8 cellular contexts compared by ENCODE assay signal in genomic region chr1:93708734-93709481, GRCh38. TPM values are rescaled to one million over a fixed set of nuclear protein-coding genes. Genes with fewer than 3 reads are reported as not detected.
DNase-seq lines count a peak whose midpoint lies in the region; ATAC-seq and TF ChIP-seq lines count a peak whose summit lies in the region.

No MANE protein-coding gene starts in this region.

- peaks cover 13% of the 10 kb centered on the region for H3K27me3 Mint-ChIP-seq in activated naive CD4-positive, alpha-beta T cell treated with anti-CD3 and anti-CD28 coated beads for 36 hours (ENCODE audit: low read depth)

- no peaks in the 10 kb centered on the region for H3K36me3 ChIP-seq in thyroid gland
- no peaks in the 10 kb centered on the region for H3K36me3 ChIP-seq in sigmoid colon

- CTCF ChIA-PET in activated naive CD4-positive, alpha-beta T cell treated with anti-CD3 and anti-CD28 coated beads for 36 hours (lab: Charles Lee) = interaction anchor here (0.6 to 1.0 kb wide), 2 partner anchors 70 to 105 kb away, joined by 4 to 5 read pairs; no protein-coding TSS in a partner anchor

- TF ChIP-seq POLR2A in thyroid gland (IDR thresholded peaks at IDR 0.05) = no peak
- TF ChIP-seq POLR2A in sigmoid colon (IDR thresholded peaks at IDR 0.05) = no peak

- peaks cover 27% of the 10 kb centered on the region for H3K4me1 Mint-ChIP-seq in activated naive CD4-positive, alpha-beta T cell treated with anti-CD3 and anti-CD28 coated beads for 36 hours (ENCODE audit: low read depth)

- peak; percentile 13 for DNase-seq in activated naive CD4-positive, alpha-beta T cell treated with anti-CD3 and anti-CD28 coated beads for 36 hours
- no peak for DNase-seq in activated naive CD4-positive, alpha-beta T cell treated with Interleukin-2 at 50 U/mL for 16 hours
- DNase-seq in NOMO-1 (lab: John Stamatoyannopoulos, UW; ENCODE audit: unreplicated experiment in 2 of 2) (peak; percentile 53 to 85), cardiac septum (ENCODE audit: low spot score) (peak; percentile 62), thyroid gland (peak; percentile 36 to 40), sigmoid colon (no peak)

- no peak overlapping the region for H3K27ac Mint-ChIP-seq in activated naive CD4-positive, alpha-beta T cell treated with anti-CD3 and anti-CD28 coated beads for 36 hours

- TF ChIP-seq EP300 in sigmoid colon (IDR thresholded peaks at IDR 0.05) = no peak

- H3K4me3 Mint-ChIP-seq in activated naive CD4-positive, alpha-beta T cell treated with anti-CD3 and anti-CD28 coated beads for 36 hours = no peak overlapping the region

- H3K27ac ChIP-seq in thyroid gland = no peak overlapping the region
- H3K27ac ChIP-seq in sigmoid colon = peak overlapping the region in 2 of 4 donors; percentile 25 to 39

- H3K27me3 ChIP-seq in thyroid gland (no peaks in the 10 kb centered on the region), sigmoid colon (no peaks in the 10 kb centered on the region)

- intact Hi-C loops in activated naive CD4-positive, alpha-beta T cell treated with anti-CD3 and anti-CD28 coated beads for 36 hours (cut with micrococcal nuclease) = loop anchor here (1.0 to 5.0 kb wide), 4 partner anchors 16 to 102 kb away; no protein-coding TSS in a partner anchor
- intact Hi-C loops in cardiac septum (cut with DNase I) (no loop called here), thyroid gland (cut with DNase I) (no loop called here), sigmoid colon (cut with DNase I) (no loop called here)

- peaks cover 36 to 37% of the 10 kb centered on the region in 2 donors for H3K4me1 ChIP-seq in thyroid gland
- peaks cover 0 to 11% (median 3%) of the 10 kb centered on the region in 4 donors for H3K4me1 ChIP-seq in sigmoid colon

- H3K36me3 Mint-ChIP-seq in activated naive CD4-positive, alpha-beta T cell treated with anti-CD3 and anti-CD28 coated beads for 36 hours (ENCODE audit: low read depth) = no peaks in the 10 kb centered on the region

- H3K4me3 ChIP-seq in thyroid gland (replicated peaks in 1 of 3) = no peak overlapping the region
- H3K4me3 ChIP-seq in sigmoid colon = no peak overlapping the region

- no peak for TF ChIP-seq CTCF in thyroid gland (IDR thresholded peaks at IDR 0.05)
- no peak for TF ChIP-seq CTCF in sigmoid colon (IDR thresholded peaks at IDR 0.05)

- ATAC-seq in GM21528 (IDR thresholded peaks at IDR 0.05; ENCODE audit: low FRiP score, unreplicated experiment) (no peak), HG02973 (IDR thresholded peaks at IDR 0.05; ENCODE audit: unreplicated experiment) (no peak)

- WGBS in thyroid gland, 2 donors = 22 to 29% methylated on average over 9 of the region's 9 CpGs
- WGBS in sigmoid colon, 2 donors = 36 to 70% methylated on average over 9 of the region's 9 CpGs

- no peaks in the 10 kb centered on the region for H3K9me3 Mint-ChIP-seq in activated naive CD4-positive, alpha-beta T cell treated with anti-CD3 and anti-CD28 coated beads for 36 hours

- H3K9me3 ChIP-seq in thyroid gland (no peaks in the 10 kb centered on the region), sigmoid colon (no peaks in the 10 kb centered on the region)

RNA-seq across cellular contexts. Expression of gene BCAR3, which starts 27.3 kb away (rescaled TPM):
- total RNA-seq in activated naive CD4-positive, alpha-beta T cell treated with anti-CD3 and anti-CD28 coated beads for 36 hours = under 1 TPM; 0.42 to 0.55 TPM
- total RNA-seq in cardiac septum (6.9 TPM), thyroid gland (10 to 100 TPM; 29.6 to 46.7 (median 37.0) TPM), sigmoid colon (10 to 100 TPM; 12.3 to 22.1 (median 18.2) TPM)
- polyA plus RNA-seq in sigmoid colon = 10 to 100 TPM; 24.8 to 43.2 (median 39.5) TPM

Comparison
In these comparisons a context has a peak if more than half of its experiments do, and no peak if none do; other contexts are left out.
1. DNase-seq: peak in activated naive CD4-positive, alpha-beta T cell treated with anti-CD3 and anti-CD28 coated beads for 36 hours (single experiment), NOMO-1 (2 of 2), cardiac septum (single experiment) and thyroid gland (2 of 2); none in activated naive CD4-positive, alpha-beta T cell treated with Interleukin-2 at 50 U/mL for 16 hours (single experiment) and sigmoid colon (single experiment).